ENCODE assay signal across 8 cellular contexts in genomic region chr13:42041017-42041683, GRCh38. TPM values are rescaled to one million over a fixed set of nuclear protein-coding genes. Genes with fewer than 3 reads are reported as not detected.
DNase-seq lines count a peak whose midpoint lies in the region; ATAC-seq and TF ChIP-seq lines count a peak whose summit lies in the region.

No MANE protein-coding gene starts in this region.

- CTCF ChIA-PET in AG04450 (lab: Charles Lee) = interaction anchor here (1.3 to 3.1 kb wide), 3 partner anchors 16 to 373 kb away, joined by 3 to 29 read pairs (median 4); no protein-coding TSS in a partner anchor

- ATAC-seq in GM18517 (IDR thresholded peaks at IDR 0.05; ENCODE audit: unreplicated experiment) (peak; percentile 14), HG02973 (IDR thresholded peaks at IDR 0.05; ENCODE audit: unreplicated experiment) (peak; percentile 30)

- H3K4me3 ChIP-seq in AG04450 (ENCODE audit: low read depth, low read length) (peak overlapping the region; percentile 84), fibroblast of pulmonary artery (replicated peaks; ENCODE audit: low read depth, low read length) (peak overlapping the region; percentile 81)

- peaks cover 35% of the 10 kb centered on the region for H3K27me3 Mint-ChIP-seq in activated T-helper 2 cell treated with anti-CD3 and anti-CD28 coated beads, Interferon-gamma antibody, Interleukin-2, Interleukin-4, amounts not matched to agents 10 μg/mL and 5 μg/mL and 100 μg/mL, durations not matched to agents 14 hours and 24 hours and 36 hours (ENCODE audit: low read depth)
- peaks cover 39% of the 10 kb centered on the region for H3K27me3 Mint-ChIP-seq in nephron progenitor cell (ENCODE audit: low read depth, poor library complexity)

- H3K27me3 ChIP-seq in AG04450 (ENCODE audit: control insufficient read depth, insufficient read depth, low read length) = no peaks in the 10 kb centered on the region

- peaks cover 3% of the 10 kb centered on the region for H3K9me3 ChIP-seq in AG04450 (ENCODE audit: control insufficient read depth, insufficient read depth, low read length)

- POLR2A ChIA-PET in AG04450 (lab: Yijun Ruan, JAX) = interaction anchor here (0.7 kb wide), 1 partner anchor 64 kb away, joined by 3 read pairs; no protein-coding TSS in a partner anchor

- peak overlapping the region; percentile 72 for H3K27ac Mint-ChIP-seq in activated T-helper 2 cell treated with anti-CD3 and anti-CD28 coated beads, Interferon-gamma antibody, Interleukin-2, Interleukin-4, amounts not matched to agents 10 μg/mL and 5 μg/mL and 100 μg/mL, durations not matched to agents 14 hours and 24 hours and 36 hours
- H3K27ac Mint-ChIP-seq in nephron progenitor cell = peak overlapping the region; percentile 92

- intact Hi-C loops in activated T-helper 2 cell treated with anti-CD3 and anti-CD28 coated beads, Interferon-gamma antibody, Interleukin-2, Interleukin-4, amounts not matched to agents 10 μg/mL and 5 μg/mL and 100 μg/mL, durations not matched to agents 14 hours and 24 hours and 36 hours (cut with micrococcal nuclease) = loop anchor here (2.0 to 10.0 kb wide), 5 partner anchors 80 to 726 kb away; partner anchors contain the start of genes NAA16 and VWA8

- TF ChIP-seq CTCF in AG04450 (IDR thresholded peaks at IDR 0.05; ENCODE audit: low read depth, low read length) = no peak
- TF ChIP-seq CTCF in fibroblast of pulmonary artery (IDR thresholded peaks at IDR 0.05; ENCODE audit: low read length, missing control alignments) = no peak
- TF ChIP-seq CTCF in nephron progenitor cell (IDR thresholded peaks at IDR 0.05) = no peak

- H3K36me3 Mint-ChIP-seq in activated T-helper 2 cell treated with anti-CD3 and anti-CD28 coated beads, Interferon-gamma antibody, Interleukin-2, Interleukin-4, amounts not matched to agents 10 μg/mL and 5 μg/mL and 100 μg/mL, durations not matched to agents 14 hours and 24 hours and 36 hours (ENCODE audit: low read depth) = peaks cover 4% of the 10 kb centered on the region
- no peaks in the 10 kb centered on the region for H3K36me3 Mint-ChIP-seq in nephron progenitor cell (ENCODE audit: low read depth)

- H3K4me1 Mint-ChIP-seq in activated T-helper 2 cell treated with anti-CD3 and anti-CD28 coated beads, Interferon-gamma antibody, Interleukin-2, Interleukin-4, amounts not matched to agents 10 μg/mL and 5 μg/mL and 100 μg/mL, durations not matched to agents 14 hours and 24 hours and 36 hours (ENCODE audit: low read depth) = peaks cover 16% of the 10 kb centered on the region
- H3K4me1 Mint-ChIP-seq in nephron progenitor cell = peaks cover 36% of the 10 kb centered on the region

- DNase-seq in AG04450 (ENCODE audit: low read depth, low spot score) (no peak), NCI-H526 (lab: John Stamatoyannopoulos, UW) (peak; percentile 77 to 91), fibroblast of pulmonary artery (ENCODE audit: low read depth) (peak; percentile 56), nephron progenitor cell (peak; percentile 58), ureter (ENCODE audit: low spot score) (peak; percentile 65)
- DNase-seq in activated T-helper 2 cell treated with anti-CD3 and anti-CD28 coated beads, Interferon-gamma antibody, Interleukin-2, Interleukin-4, amounts not matched to agents 10 μg/mL and 5 μg/mL and 100 μg/mL, durations not matched to agents 14 hours and 24 hours and 36 hours (ENCODE audit: low spot score) = peak; percentile 25

- H3K4me3 Mint-ChIP-seq in activated T-helper 2 cell treated with anti-CD3 and anti-CD28 coated beads, Interferon-gamma antibody, Interleukin-2, Interleukin-4, amounts not matched to agents 10 μg/mL and 5 μg/mL and 100 μg/mL, durations not matched to agents 14 hours and 24 hours and 36 hours (ENCODE audit: low read depth) = peak overlapping the region; percentile 85
- H3K4me3 Mint-ChIP-seq in nephron progenitor cell = peak overlapping the region; percentile 95

- peaks cover 4% of the 10 kb centered on the region for H3K9me3 Mint-ChIP-seq in activated T-helper 2 cell treated with anti-CD3 and anti-CD28 coated beads, Interferon-gamma antibody, Interleukin-2, Interleukin-4, amounts not matched to agents 10 μg/mL and 5 μg/mL and 100 μg/mL, durations not matched to agents 14 hours and 24 hours and 36 hours
- H3K9me3 Mint-ChIP-seq in nephron progenitor cell = peaks cover 14% of the 10 kb centered on the region

- H3K27ac ChIP-seq in AG04450 (ENCODE audit: low read depth, low read length) = peak overlapping the region; percentile 54

RNA-seq across cellular contexts. Expression of gene DGKH, which starts 7.3 kb away (rescaled TPM):
- polyA plus RNA-seq in AG04450 (2011; rRNA removed) = 3.3 and 4.3 TPM in 2 replicates
- polyA minus RNA-seq in AG04450 (2011; rRNA and poly(A)+ RNA removed) = 16.9 and 18.6 TPM in 2 replicates
- total RNA-seq in activated T-helper 2 cell treated with anti-CD3 and anti-CD28 coated beads, Interferon-gamma antibody, Interleukin-2, Interleukin-4, amounts not matched to agents 10 μg/mL and 5 μg/mL and 100 μg/mL, durations not matched to agents 14 hours and 24 hours and 36 hours = 13.7 and 15.1 TPM in 2 replicates
- total RNA-seq in ureter = 77.7 TPM
